In genomic region chr17:3415610-3416009, GRCh38 we compare ENCODE assay signal across 10 cellular contexts. TPM values are rescaled to one million over a fixed set of nuclear protein-coding genes. Genes with fewer than 3 reads are reported as not detected.
"Had no signal": no experiment of that assay in that cellular context is flagged by ENCODE, and none has a peak within 500 bp of the region (broad histone marks: within the 10 kb centered on the region; RNA-seq: fewer than 3 reads in every experiment).

No MANE protein-coding gene starts in this region.

- H3K27ac Mint-ChIP-seq: GM23338, H9, HFFc6 had no signal

- ATAC-seq: GM23338, HCT116 had no signal

- H3K4me3 ChIP-seq: GM23248, GM23338 had no signal

- DNase-seq: GM23248, GOT3, H7, H9, HCEC 1CT, HFFc6 had no signal

- H3K4me1 Mint-ChIP-seq: GM23338, H9 had no signal

- H3K4me3 Mint-ChIP-seq: GM23338, H9, HFFc6 had no signal

RNA-seq across cellular contexts. Expression of gene OR3A3, which starts 4.4 kb away (rescaled TPM):
- total RNA-seq: GM23248, GM23338, H1, H4, H7, H9, HFFc6 had no signal

RNA-seq across cellular contexts. Expression of gene OR1E1, which starts 17.4 kb away (rescaled TPM):
- total RNA-seq: GM23248, GM23338, H1, H4, H7, H9, HFFc6 had no signal

RNA-seq across cellular contexts. Expression of gene OR1E2, which starts 18.0 kb away (rescaled TPM):
- total RNA-seq: GM23248, GM23338, H1, H4, H7, H9, HFFc6 had no signal

RNA-seq across cellular contexts. Expression of gene OR3A2, which starts 29.5 kb away (rescaled TPM):
- total RNA-seq: GM23248, H1, H4, H7, H9, HFFc6 had no signal

RNA-seq across cellular contexts. Expression of gene SPATA22, which starts 56.0 kb away (rescaled TPM):
- total RNA-seq: GM23248, GM23338, H1, H4, H9, HFFc6 had no signal
